19 cellular contexts compared by ENCODE assay signal in genomic region chr14:42057176-42057575, GRCh38.
DNase-seq lines count a peak whose midpoint lies in the region; ATAC-seq and TF ChIP-seq lines count a peak whose summit lies in the region.
"Had no signal": no experiment of that assay in that cellular context is flagged by ENCODE, and none has a peak within 500 bp of the region (broad histone marks: within the 10 kb centered on the region; RNA-seq: fewer than 3 reads in every experiment).

No MANE protein-coding gene starts in this region.

- no peak overlapping the region for H2AK5ac ChIP-seq in IMR-90 (ENCODE audit: low read depth, low read length)
- no peak overlapping the region for H2AK5ac ChIP-seq in mesenchymal stem cell (ENCODE audit: low read length, severe bottlenecking)

- no peak overlapping the region for H2BK12ac ChIP-seq in mesenchymal stem cell (ENCODE audit: low read length in 2 of 2)

- H2BK20ac ChIP-seq in IMR-90 (ENCODE audit: low read depth, low read length), result no peak overlapping the region

- no peak overlapping the region for H4K5ac ChIP-seq in IMR-90 (ENCODE audit: low read depth, low read length)

- H2BK5ac ChIP-seq in IMR-90 (ENCODE audit: low read depth, low read length, poor library complexity, severe bottlenecking) (no peak overlapping the region), mesenchymal stem cell (ENCODE audit: low read depth, low read length, poor library complexity, severe bottlenecking) (no peak overlapping the region)

- POLR2A ChIA-PET in IMR-90 (lab: Charles Lee; ENCODE audit: unreplicated experiment), result no interaction called here

- CTCF ChIA-PET in IMR-90 (lab: Yijun Ruan, JAX), result no interaction called here

- no peak overlapping the region for H3K4ac ChIP-seq in IMR-90 (ENCODE audit: low read depth, low read length)
- H3K4ac ChIP-seq in mesenchymal stem cell (ENCODE audit: low read depth in 1 of 2, low read length in 2 of 2), result no peak overlapping the region

- no CpG with 5 or more reads among the region's 1 CpG for WGBS in IMR-90 (ENCODE audit: extremely low coverage in 2 of 2, insufficient read length in 1 of 2), 2 experiments
- 88% methylated on average over 1 of the region's 1 CpG for WGBS in mesenchymal stem cell

- no peak overlapping the region for H3K56ac ChIP-seq in IMR-90 (ENCODE audit: extremely low read depth, insufficient read depth, low read length)

- H2BK15ac ChIP-seq in IMR-90 (ENCODE audit: low read depth, low read length) (no peak overlapping the region), mesenchymal stem cell (ENCODE audit: low read depth, poor library complexity, severe bottlenecking) (no peak overlapping the region)

- H4K8ac ChIP-seq in IMR-90 (ENCODE audit: low read depth in 2 of 2, low read length in 2 of 2), result no peak overlapping the region
- H4K8ac ChIP-seq in mesenchymal stem cell (ENCODE audit: low read length), result no peak overlapping the region

- no peaks in the 10 kb centered on the region for H3K4me1 ChIP-seq in IMR-90 (ENCODE audit: control insufficient read depth, insufficient read depth, low read length)
- H3K4me1 ChIP-seq in mesenchymal stem cell (ENCODE audit: control insufficient read depth, insufficient read depth, low read depth, low read length), result no peaks in the 10 kb centered on the region
- H3K4me1 ChIP-seq: lower lobe of right lung, thyroid gland had no signal

- H2AK9ac ChIP-seq in IMR-90 (replicated peaks; ENCODE audit: low read depth, low read length, poor library complexity), result no peak overlapping the region

- DNase-seq in IMR-90, result peak; percentile 14
- DNase-seq in NCI-H446 (lab: John Stamatoyannopoulos, UW), result peak; percentile 10 to 67
- DNase-seq in fibroblast of gingiva (ENCODE audit: low read depth), result peak; percentile 8
- DNase-seq in mesenchymal stem cell, result peak; percentile 12
- no peak for DNase-seq in NCI-H1417 treated with DMSO at 0.1 percent for 48 hours (lab: John Stamatoyannopoulos, UW)
- DNase-seq: activated CD4-positive, alpha-beta T cell treated with anti-CD3 and anti-CD28 coated beads, Interleukin-2, amount 50 U/mL, for 4 hours; activated CD8-positive, alpha-beta memory T cell treated with anti-CD3 and anti-CD28 coated beads, Interleukin-2, amount 50 U/mL, for 4 hours; aorta; Calu3; EL; HCEC 1CT; lower lobe of right lung; NCI-H1092 treated with DMSO at 0.1 percent for 48 hours; NCI-H2081 treated with DMSO at 0.1 percent for 48 hours; T-helper 9 cell; thyroid gland had no signal

- H3K9ac ChIP-seq in IMR-90 (ENCODE audit: low read depth, low read length), result no peak overlapping the region
- no peak overlapping the region for H3K9ac ChIP-seq in mesenchymal stem cell (ENCODE audit: low read length)

- H3K9me3 ChIP-seq in IMR-90 (ENCODE audit: control insufficient read depth, insufficient read depth, low read length), result no peaks in the 10 kb centered on the region
- H3K9me3 ChIP-seq in mesenchymal stem cell (ENCODE audit: control insufficient read depth, low read length), result no peaks in the 10 kb centered on the region
- H3K9me3 ChIP-seq: lower lobe of right lung, thyroid gland had no signal

- TF ChIP-seq RAD21 in IMR-90 (IDR thresholded peaks at IDR 0.05; ENCODE audit: low read length), result no peak

- H3K27ac ChIP-seq in IMR-90 (ENCODE audit: insufficient read depth, low read length) (no peak overlapping the region), mesenchymal stem cell (ENCODE audit: low read length, poor library complexity, severe bottlenecking) (no peak overlapping the region)
- H3K27ac ChIP-seq: lower lobe of right lung, thyroid gland had no signal

- H2AFZ ChIP-seq in IMR-90 (replicated peaks; ENCODE audit: low read length, poor library complexity), result no peak overlapping the region
- H2AFZ ChIP-seq in mesenchymal stem cell (ENCODE audit: low read depth, low read length), result no peak overlapping the region

- H3K9me1 ChIP-seq in IMR-90 (ENCODE audit: insufficient read depth, low read length), result no peaks in the 10 kb centered on the region

- H3K79me1 ChIP-seq in IMR-90 (ENCODE audit: low read depth in 1 of 2, low read length in 2 of 2) (no peaks in the 10 kb centered on the region), mesenchymal stem cell (replicated peaks; ENCODE audit: low read length, poor library complexity, severe bottlenecking) (no peaks in the 10 kb centered on the region)

- H2BK120ac ChIP-seq in IMR-90 (ENCODE audit: low read depth, low read length) (no peak overlapping the region), mesenchymal stem cell (ENCODE audit: low read depth, low read length) (no peak overlapping the region)

- dilution Hi-C loops in IMR-90 (cut with HindIII; ENCODE audit: low sequenced_read_pairs, unreplicated experiment), result no loop called here

- no peak overlapping the region for H3K4me3 ChIP-seq in IMR-90 (ENCODE audit: insufficient read depth, low read depth, low read length)
- no peak overlapping the region for H3K4me3 ChIP-seq in mesenchymal stem cell (ENCODE audit: insufficient read depth in 1 of 2, low read depth in 1 of 2, low read length in 2 of 2)
- H3K4me3 ChIP-seq: lower lobe of right lung, thyroid gland had no signal

- intact Hi-C loops in IMR-90 (cut with micrococcal nuclease), result no loop called here

- H3K18ac ChIP-seq in IMR-90 (ENCODE audit: low read depth, low read length) (no peak overlapping the region), mesenchymal stem cell (ENCODE audit: low read depth in 1 of 2, low read length in 2 of 2) (no peak overlapping the region)

- BruUV-seq in IMR-90 (replicated peaks; lab: Mats Ljungman, UMichigan), result no TSS peak

- no peak for TF ChIP-seq POLR2A in IMR-90 (IDR thresholded peaks at IDR 0.05; ENCODE audit: low read depth, low read length)

- TF ChIP-seq CTCF in IMR-90 (conservative IDR thresholded peaks at IDR 0.05; ENCODE audit: low read depth, low read length), result no peak

- no peak overlapping the region for H3K23ac ChIP-seq in IMR-90 (ENCODE audit: low read depth, low read length)
- no peak overlapping the region for H3K23ac ChIP-seq in mesenchymal stem cell (ENCODE audit: low read length in 2 of 2)

- H3K14ac ChIP-seq in IMR-90 (replicated peaks; ENCODE audit: low read depth, low read length), result no peak overlapping the region
- no peak overlapping the region for H3K14ac ChIP-seq in mesenchymal stem cell (ENCODE audit: low read length in 2 of 2)

- ATAC-seq in IMR-90 (ENCODE audit: low read depth) (no peak), HG03457 (IDR thresholded peaks at IDR 0.05; ENCODE audit: unreplicated experiment) (no peak), GM18873 (IDR thresholded peaks at IDR 0.05; ENCODE audit: low FRiP score, unreplicated experiment) (no peak), GM21529 (IDR thresholded peaks at IDR 0.05; ENCODE audit: unreplicated experiment) (no peak)
- ATAC-seq: lower lobe of right lung had no signal

- no peaks in the 10 kb centered on the region for H4K20me1 ChIP-seq in IMR-90 (ENCODE audit: insufficient read depth, low read length)

- no peaks in the 10 kb centered on the region for H3K27me3 ChIP-seq in IMR-90 (ENCODE audit: control insufficient read depth, insufficient read depth, low read length)
- H3K27me3 ChIP-seq in mesenchymal stem cell (ENCODE audit: control insufficient read depth in 1 of 2, insufficient read depth in 1 of 2, low read length in 2 of 2), result no peaks in the 10 kb centered on the region
- H3K27me3 ChIP-seq: thyroid gland had no signal

- in situ Hi-C loops in IMR-90 (cut with MboI; ENCODE audit: low sequenced_read_pairs), result no loop called here

- no peak overlapping the region for H3K4me2 ChIP-seq in IMR-90 (ENCODE audit: low read depth, low read length)
- H3K4me2 ChIP-seq in mesenchymal stem cell (ENCODE audit: low read length, poor library complexity, severe bottlenecking), result no peak overlapping the region

- H3K36me3 ChIP-seq in IMR-90 (ENCODE audit: control insufficient read depth, insufficient read depth, low read length) (no peaks in the 10 kb centered on the region), mesenchymal stem cell (ENCODE audit: control insufficient read depth in 1 of 2, insufficient read depth in 2 of 2, low read depth in 1 of 2, low read length in 2 of 2) (no peaks in the 10 kb centered on the region)
- H3K36me3 ChIP-seq: lower lobe of right lung, thyroid gland had no signal

- H4K91ac ChIP-seq in IMR-90 (ENCODE audit: insufficient read depth, low read depth, low read length) (no peak overlapping the region), mesenchymal stem cell (ENCODE audit: low read length) (no peak overlapping the region)

TF ChIP-seq in IMR-90, 13 proteins besides CTCF, POLR2A, EP300 and RAD21:
- no peak for TF ChIP-seq NFE2L2 (IDR thresholded peaks at IDR 0.05; ENCODE audit: low read depth, low read length)
- TF ChIP-seq CHD1 (IDR thresholded peaks at IDR 0.05; ENCODE audit: low read depth, low read length), result no peak
- no peak for TF ChIP-seq MAFK (IDR thresholded peaks at IDR 0.05; ENCODE audit: low read depth, low read length)
- no peak for TF ChIP-seq ELK1 (IDR thresholded peaks at IDR 0.05; ENCODE audit: borderline replicate concordance, low read depth, low read length)
- TF ChIP-seq CEBPB (IDR thresholded peaks at IDR 0.05; ENCODE audit: low read depth, low read length), result no peak
- TF ChIP-seq SMC3 (IDR thresholded peaks at IDR 0.05; ENCODE audit: low read depth, low read length), result no peak
- no peak for TF ChIP-seq USF2 (IDR thresholded peaks at IDR 0.05; ENCODE audit: low read depth, low read length)
